Comparison of ENCODE assay signal across 8 cellular contexts in genomic region chr20:652611-653109, GRCh38. TPM values are rescaled to one million over a fixed set of nuclear protein-coding genes. Genes with fewer than 3 reads are reported as not detected.
A peak's percentile ranks its signal among the peaks of the same experiment; 100 is the strongest.
DNase-seq lines count a peak whose midpoint lies in the region; ATAC-seq and FAIRE-seq lines count a peak whose summit lies in the region.

No MANE protein-coding gene starts in this region.

- FAIRE-seq in small intestine (lab: Jason Lieb, UNC) = no peak

- H3K4me3 ChIP-seq in right cardiac atrium (ENCODE audit: low read length) (peak overlapping the region; percentile 82), small intestine (ENCODE audit: low read depth in 1 of 2, low read length in 2 of 2) (peak overlapping the region; percentile 60 to 72)

- peaks cover 10% of the 10 kb centered on the region in 2 donors for H3K36me3 ChIP-seq in small intestine (ENCODE audit: control insufficient read depth in 2 of 2, insufficient read depth in 2 of 2, low read length in 2 of 2)

- H3K27ac ChIP-seq in right cardiac atrium (ENCODE audit: low read length) (peak overlapping the region; percentile 96), small intestine (ENCODE audit: low read depth in 1 of 2, low read length in 1 of 2) (peak overlapping the region; percentile 79 to 80)

- peaks cover 23% of the 10 kb centered on the region for H3K27me3 Mint-ChIP-seq in activated T-helper 2 cell treated with anti-CD3 and anti-CD28 coated beads, Interferon-gamma antibody, Interleukin-2, Interleukin-4, amounts not matched to agents 10 μg/mL and 5 μg/mL and 100 μg/mL, durations not matched to agents 14 hours and 24 hours and 36 hours (ENCODE audit: low read depth)

- peak overlapping the region; percentile 85 for H3K4me3 Mint-ChIP-seq in activated T-helper 2 cell treated with anti-CD3 and anti-CD28 coated beads, Interferon-gamma antibody, Interleukin-2, Interleukin-4, amounts not matched to agents 10 μg/mL and 5 μg/mL and 100 μg/mL, durations not matched to agents 14 hours and 24 hours and 36 hours (ENCODE audit: low read depth)

- WGBS in right cardiac atrium = 2% methylated on average over 36 of the region's 36 CpGs
- 2 to 3% (median 3%) methylated on average over 27 to 36 of the region's 36 CpGs for WGBS in small intestine, 3 donors

- ATAC-seq in GM18907 (IDR thresholded peaks at IDR 0.05; ENCODE audit: unreplicated experiment) (peak; percentile 18), HG03439 (IDR thresholded peaks at IDR 0.05; ENCODE audit: unreplicated experiment) (peak; percentile 4), right cardiac atrium (peak; percentile 7 to 21)

- H3K27ac Mint-ChIP-seq in activated T-helper 2 cell treated with anti-CD3 and anti-CD28 coated beads, Interferon-gamma antibody, Interleukin-2, Interleukin-4, amounts not matched to agents 10 μg/mL and 5 μg/mL and 100 μg/mL, durations not matched to agents 14 hours and 24 hours and 36 hours = peak overlapping the region; percentile 72

- H3K9me3 Mint-ChIP-seq in activated T-helper 2 cell treated with anti-CD3 and anti-CD28 coated beads, Interferon-gamma antibody, Interleukin-2, Interleukin-4, amounts not matched to agents 10 μg/mL and 5 μg/mL and 100 μg/mL, durations not matched to agents 14 hours and 24 hours and 36 hours = no peaks in the 10 kb centered on the region

- H3K4me1 Mint-ChIP-seq in activated T-helper 2 cell treated with anti-CD3 and anti-CD28 coated beads, Interferon-gamma antibody, Interleukin-2, Interleukin-4, amounts not matched to agents 10 μg/mL and 5 μg/mL and 100 μg/mL, durations not matched to agents 14 hours and 24 hours and 36 hours (ENCODE audit: low read depth) = peaks cover 27% of the 10 kb centered on the region

- peaks cover 9% of the 10 kb centered on the region for H3K4me1 ChIP-seq in right cardiac atrium (ENCODE audit: control insufficient read depth, insufficient read depth, low read length)
- no peaks in the 10 kb centered on the region for H3K4me1 ChIP-seq in small intestine (ENCODE audit: control insufficient read depth in 2 of 2, insufficient read depth in 1 of 2, low read depth in 1 of 2, low read length in 1 of 2)

- peak; percentile 15 for DNase-seq in activated T-helper 2 cell treated with anti-CD3 and anti-CD28 coated beads, Interferon-gamma antibody, Interleukin-2, Interleukin-4, amounts not matched to agents 10 μg/mL and 5 μg/mL and 100 μg/mL, durations not matched to agents 14 hours and 24 hours and 36 hours (ENCODE audit: low spot score)
- peak in 1 of 3 donors; percentile 66 for DNase-seq in right cardiac atrium
- no peak for DNase-seq in small intestine
- no peak for DNase-seq in SIG-M5 treated with dmso at 0.1 percent for 504 hours (lab: John Stamatoyannopoulos, UW; ENCODE audit: unreplicated experiment)
- no peak for DNase-seq in HPDE6-E6E7 (ENCODE audit: extremely low spot score)
- no peak for DNase-seq in globus pallidus (ENCODE audit: low spot score)

- no peaks in the 10 kb centered on the region for H3K27me3 ChIP-seq in right cardiac atrium (ENCODE audit: control insufficient read depth, insufficient read depth)
- no peaks in the 10 kb centered on the region for H3K27me3 ChIP-seq in small intestine (ENCODE audit: control insufficient read depth in 2 of 2, insufficient read depth in 2 of 2, low read length in 2 of 2)

- H3K9me3 ChIP-seq in right cardiac atrium (ENCODE audit: control insufficient read depth, low read length) = peaks cover 2% of the 10 kb centered on the region
- no peaks in the 10 kb centered on the region for H3K9me3 ChIP-seq in small intestine (ENCODE audit: control insufficient read depth, low read depth)

- H3K36me3 Mint-ChIP-seq in activated T-helper 2 cell treated with anti-CD3 and anti-CD28 coated beads, Interferon-gamma antibody, Interleukin-2, Interleukin-4, amounts not matched to agents 10 μg/mL and 5 μg/mL and 100 μg/mL, durations not matched to agents 14 hours and 24 hours and 36 hours (ENCODE audit: low read depth) = peaks cover 38% of the 10 kb centered on the region

- intact Hi-C loops in activated T-helper 2 cell treated with anti-CD3 and anti-CD28 coated beads, Interferon-gamma antibody, Interleukin-2, Interleukin-4, amounts not matched to agents 10 μg/mL and 5 μg/mL and 100 μg/mL, durations not matched to agents 14 hours and 24 hours and 36 hours (cut with micrococcal nuclease) = loop anchor here (1.0 to 5.0 kb wide), 2 partner anchors 110 to 181 kb away; partner anchors contain the start of genes CSNK2A1 and FAM110A
- intact Hi-C loops in right cardiac atrium (cut with DNase I) = loop anchor here (2.0 to 10.0 kb wide), 4 partner anchors 72 to 298 kb away; no protein-coding TSS in a partner anchor

RNA-seq across cellular contexts. Expression of gene SRXN1, which starts 0.3 kb away (rescaled TPM):
- total RNA-seq in activated T-helper 2 cell treated with anti-CD3 and anti-CD28 coated beads, Interferon-gamma antibody, Interleukin-2, Interleukin-4, amounts not matched to agents 10 μg/mL and 5 μg/mL and 100 μg/mL, durations not matched to agents 14 hours and 24 hours and 36 hours = 20.0 and 20.4 TPM in 2 replicates
- total RNA-seq in right cardiac atrium = 10 to 100 TPM; 41.0 to 50.2 (median 44.1) TPM
- polyA plus RNA-seq in right cardiac atrium = 23.9 TPM
- 10 to 100 TPM; 30.3 to 33.2 (median 31.5) TPM for polyA plus RNA-seq in small intestine

RNA-seq across cellular contexts. Expression of gene SCRT2, which starts 22.9 kb away (rescaled TPM):
- not detected in 2 replicates for total RNA-seq in activated T-helper 2 cell treated with anti-CD3 and anti-CD28 coated beads, Interferon-gamma antibody, Interleukin-2, Interleukin-4, amounts not matched to agents 10 μg/mL and 5 μg/mL and 100 μg/mL, durations not matched to agents 14 hours and 24 hours and 36 hours
- total RNA-seq in right cardiac atrium = not detected
- polyA plus RNA-seq in right cardiac atrium (not detected), small intestine (not detected)

RNA-seq across cellular contexts. Expression of gene TCF15, which starts 42.6 kb away (rescaled TPM):
- total RNA-seq in activated T-helper 2 cell treated with anti-CD3 and anti-CD28 coated beads, Interferon-gamma antibody, Interleukin-2, Interleukin-4, amounts not matched to agents 10 μg/mL and 5 μg/mL and 100 μg/mL, durations not matched to agents 14 hours and 24 hours and 36 hours = not detected in 2 replicates
- 1 to 10 TPM; 4.0 to 9.3 (median 7.8) TPM for total RNA-seq in right cardiac atrium
- polyA plus RNA-seq in right cardiac atrium = 7.4 TPM
- under 1 TPM in 1 of 3 donors, not detected in 2; 0.21 TPM for polyA plus RNA-seq in small intestine
